19 cellular contexts compared by ENCODE assay signal in genomic region chr10:94205370-94205930, GRCh38.
DNase-seq lines count a peak whose midpoint lies in the region; ATAC-seq, FAIRE-seq and TF ChIP-seq lines count a peak whose summit lies in the region.
"Had no signal": no experiment of that assay in that cellular context is flagged by ENCODE, and none has a peak within 500 bp of the region (broad histone marks: within the 10 kb centered on the region; RNA-seq: fewer than 3 reads in every experiment).

No MANE protein-coding gene starts in this region.

- no peak for TF ChIP-seq CTCF in foreskin fibroblast (IDR thresholded peaks at IDR 0.05; ENCODE audit: low read depth, low read length)

- no peak overlapping the region for H3K4me3 ChIP-seq in foreskin fibroblast (ENCODE audit: low read depth in 1 of 2, low read length in 2 of 2)
- H3K4me3 ChIP-seq: psoas muscle, uterus had no signal

- peak; percentile 23 for FAIRE-seq in H54 (lab: Jason Lieb, UNC)
- FAIRE-seq: GM19239 had no signal

- ATAC-seq in HG02678 (IDR thresholded peaks at IDR 0.05; ENCODE audit: unreplicated experiment) = no peak
- ATAC-seq: activated CD4-positive, CD25-positive, alpha-beta regulatory T cell treated with anti-CD3 and anti-CD28 coated beads, Interleukin-2, amount 50 U/mL, for 24 hours; left colon; psoas muscle; stimulated activated naive CD8-positive, alpha-beta T cell treated with anti-CD3 and anti-CD28 coated beads, Interleukin-15, amount 100 ng/mL, for 72 hours had no signal

- DNase-seq in A172 (ENCODE audit: low spot score) (peak; percentile 41), H54 (ENCODE audit: insufficient read length, low spot score) (no peak), SHP77 (lab: John Stamatoyannopoulos, UW) (peak; percentile 31 to 47), foreskin fibroblast (peak; percentile 42 to 53), NCI-H2107 (lab: John Stamatoyannopoulos, UW) (no peak), T-helper 2 cell (no peak)
- no peak for DNase-seq in activated CD4-positive, alpha-beta T cell treated with anti-CD3 and anti-CD28 coated beads, Interleukin-2, amount 50 U/mL, for 4 hours
- DNase-seq: activated CD8-positive, alpha-beta memory T cell treated with anti-CD3 and anti-CD28 coated beads, Interleukin-2, amount 50 U/mL, for 4 hours; activated naive CD4-positive, alpha-beta T cell treated with anti-CD3 and anti-CD28 coated beads, Interleukin-2, amount 10 ng/mL, durations not matched to agents 7 days and 5 days; NCI-H1436 treated with DMSO at 0.1 percent for 48 hours; NCI-H526; psoas muscle; stimulated activated CD4-positive, alpha-beta T cell treated with anti-CD3 and anti-CD28 coated beads, Interleukin-15, amount 100 ng/mL, for 24 hours; stimulated activated naive CD8-positive, alpha-beta T cell treated with anti-CD3 and anti-CD28 coated beads, Interleukin-15, amount 100 ng/mL, for 72 hours had no signal

- TF ChIP-seq POLR2A in H54 (IDR thresholded peaks at IDR 0.05; ENCODE audit: low read depth, low read length) = no peak

Comparison
In these comparisons a context has a peak if more than half of its experiments do, and no peak if none do; other contexts are left out.
1. DNase-seq: peak in A172 (single experiment), SHP77 (2 of 2) and foreskin fibroblast (2 of 2); none in H54 (single experiment), activated CD4-positive, alpha-beta T cell treated with anti-CD3 and anti-CD28 coated beads, Interleukin-2, amount 50 U/mL, for 4 hours (0 of 2), NCI-H2107 (single experiment) and T-helper 2 cell (0 of 5).